Comparison of ENCODE assay signal across 8 cellular contexts in genomic region chr16:82139286-82139571, GRCh38. TPM values are rescaled to one million over a fixed set of nuclear protein-coding genes. Genes with fewer than 3 reads are reported as not detected.
DNase-seq lines count a peak whose midpoint lies in the region; ATAC-seq and TF ChIP-seq lines count a peak whose summit lies in the region.
"Not testable (repeated sequence)": the region's sequence is repeated elsewhere in the genome, so short reads cannot be mapped to it uniquely, and the experiment has no call there.

No MANE protein-coding gene starts in this region.

- not testable (repeated sequence) for TF ChIP-seq RAD21 in HCT116 (IDR thresholded peaks at IDR 0.05; ENCODE audit: low read depth)

- not testable (repeated sequence) for H3K4me3 ChIP-seq in CD4-positive, CD25-positive, alpha-beta regulatory T cell (ENCODE audit: low read depth, low read length)
- H3K4me3 ChIP-seq in HCT116 (replicated peaks in 1 of 2; ENCODE audit: low read depth in 1 of 2, low read length in 2 of 2) (peak overlapping the region; percentile 28 to 50), iPS-15b (ENCODE audit: low read depth, low read length) (peak overlapping the region; percentile 40), mucosa of rectum (ENCODE audit: low read length in 2 of 2) (peak overlapping the region; percentile 22 to 49), trophoblast cell (ENCODE audit: low read depth, low read length) (peak overlapping the region; percentile 44)

- H4K8ac ChIP-seq in trophoblast cell (ENCODE audit: low read depth, low read length) = peak overlapping the region; percentile 74

- not testable (repeated sequence) for H3K27ac Mint-ChIP-seq in CD4-positive, CD25-positive, alpha-beta regulatory T cell; T-helper 17 cell; activated T-helper 1 cell treated with anti-CD3 and anti-CD28 coated beads, Interleukin-12 subunit alpha, Interleukin-12 subunit beta, Interleukin-2, Interleukin-4 antibody, amounts not matched to agents 30 ng/mL and 10 ng/mL and 1 ng/mL, durations not matched to agents 14 hours and 24 hours and 36 hours
- peak overlapping the region in 1 of 2 donors; percentile 44 for H3K27ac Mint-ChIP-seq in effector memory CD8-positive, alpha-beta T cell

- peaks cover 5 to 10% (median 5%) of the 10 kb centered on the region in 4 donors for H3K4me1 Mint-ChIP-seq in CD4-positive, CD25-positive, alpha-beta regulatory T cell
- not testable (repeated sequence) for H3K4me1 Mint-ChIP-seq in T-helper 17 cell; effector memory CD8-positive, alpha-beta T cell (ENCODE audit: low read depth in 2 of 2)
- peaks cover 11% of the 10 kb centered on the region for H3K4me1 Mint-ChIP-seq in activated T-helper 1 cell treated with anti-CD3 and anti-CD28 coated beads, Interleukin-12 subunit alpha, Interleukin-12 subunit beta, Interleukin-2, Interleukin-4 antibody, amounts not matched to agents 30 ng/mL and 10 ng/mL and 1 ng/mL, durations not matched to agents 14 hours and 24 hours and 36 hours (ENCODE audit: low read depth)

- CTCF ChIA-PET in HCT116 (lab: Charles Lee) = not testable (repeated sequence)

- H2AFZ ChIP-seq in HCT116 (ENCODE audit: low read depth, low read length, poor library complexity, severe bottlenecking) = not testable (repeated sequence)
- peak overlapping the region; percentile 78 for H2AFZ ChIP-seq in trophoblast cell (ENCODE audit: insufficient read depth, low read length, poor library complexity)

- not testable (repeated sequence) for H3K79me1 ChIP-seq in trophoblast cell (ENCODE audit: low read length)

- H4K91ac ChIP-seq in trophoblast cell (ENCODE audit: low read depth, low read length) = peak overlapping the region; percentile 76

- peak overlapping the region; percentile 73 for H2BK120ac ChIP-seq in trophoblast cell (ENCODE audit: insufficient read depth, low read length, poor library complexity)

- TF ChIP-seq CTCF in HCT116 (IDR thresholded peaks at IDR 0.05 in 2 of 3, conservative IDR thresholded peaks at IDR 0.05 in 1 of 3; ENCODE audit: borderline replicate concordance in 1 of 3, insufficient read depth in 1 of 3, low read depth in 2 of 3, low read length in 2 of 3) = not testable (repeated sequence)

- not testable (repeated sequence) for H3K9me3 ChIP-seq in CD4-positive, CD25-positive, alpha-beta regulatory T cell (ENCODE audit: control insufficient read depth in 2 of 2, low read length in 2 of 2); HCT116 (ENCODE audit: control insufficient read depth in 1 of 2, insufficient read depth in 1 of 2, low read depth in 1 of 2, low read length in 2 of 2); T-helper 17 cell (ENCODE audit: control insufficient read depth, low read length, poor library complexity, severe bottlenecking); iPS-15b (ENCODE audit: control insufficient read depth, insufficient read depth, low read length); mucosa of rectum (ENCODE audit: control insufficient read depth in 2 of 2, low read length in 2 of 2); trophoblast cell (ENCODE audit: insufficient read depth, low read depth, low read length)

- peak overlapping the region; percentile 70 for H4K12ac ChIP-seq in trophoblast cell (ENCODE audit: low read depth, low read length)

- not testable (repeated sequence) for BruUV-seq in HCT116 (replicated peaks; lab: Mats Ljungman, UMichigan)

- RAD21 ChIA-PET in HCT116 (lab: Charles Lee; ENCODE audit: low non-redundant PET in 1 of 2, low total read pairs in 2 of 2, uncharacterized antibody in 2 of 2, unreplicated experiment in 2 of 2) = not testable (repeated sequence)

- H3K27me3 ChIP-seq in CD4-positive, CD25-positive, alpha-beta regulatory T cell (ENCODE audit: control insufficient read depth, insufficient read depth, low read length); HCT116 (ENCODE audit: insufficient read depth, low read length); iPS-15b (ENCODE audit: control insufficient read depth, insufficient read depth, low read length); mucosa of rectum (ENCODE audit: control insufficient read depth in 2 of 2, insufficient read depth in 2 of 2, low read length in 2 of 2); trophoblast cell (ENCODE audit: insufficient read depth, low read length): not testable (repeated sequence)

- not testable (repeated sequence) for H2AK5ac ChIP-seq in trophoblast cell (ENCODE audit: low read length)

- H3K4me3 Mint-ChIP-seq in CD4-positive, CD25-positive, alpha-beta regulatory T cell = peak overlapping the region in 3 of 4 donors; percentile 26 to 81 (median 70)
- H3K4me3 Mint-ChIP-seq in T-helper 17 cell = peak overlapping the region; percentile 26
- H3K4me3 Mint-ChIP-seq in activated T-helper 1 cell treated with anti-CD3 and anti-CD28 coated beads, Interleukin-12 subunit alpha, Interleukin-12 subunit beta, Interleukin-2, Interleukin-4 antibody, amounts not matched to agents 30 ng/mL and 10 ng/mL and 1 ng/mL, durations not matched to agents 14 hours and 24 hours and 36 hours = peak overlapping the region; percentile 51
- H3K4me3 Mint-ChIP-seq in effector memory CD8-positive, alpha-beta T cell = peak overlapping the region; percentile 44 to 71

- H3K4ac ChIP-seq in trophoblast cell (ENCODE audit: low read depth, low read length) = not testable (repeated sequence)

- ATAC-seq in CD4-positive, CD25-positive, alpha-beta regulatory T cell (ENCODE audit: low read depth in 2 of 2); HCT116; T-helper 17 cell; effector memory CD8-positive, alpha-beta T cell (replicated peaks): not testable (repeated sequence)

- H2BK12ac ChIP-seq in trophoblast cell (ENCODE audit: low read length) = not testable (repeated sequence)

- not testable (repeated sequence) for TF ChIP-seq POLR2A in HCT116 (IDR thresholded peaks at IDR 0.05; ENCODE audit: borderline replicate concordance, extremely low read depth, insufficient read depth, insufficient read length)

- not testable (repeated sequence) for H3K36me3 ChIP-seq in CD4-positive, CD25-positive, alpha-beta regulatory T cell (ENCODE audit: control insufficient read depth, insufficient read depth, low read length); HCT116 (ENCODE audit: control insufficient read depth in 1 of 2, insufficient read depth in 2 of 2, low read length in 2 of 2); iPS-15b (ENCODE audit: control insufficient read depth, insufficient read depth, low read length); mucosa of rectum (ENCODE audit: control insufficient read depth in 2 of 2, insufficient read depth in 2 of 2, low read length in 2 of 2); trophoblast cell (ENCODE audit: control insufficient read depth in 1 of 2, insufficient read depth in 2 of 2, low read length in 2 of 2)

- not testable (repeated sequence) for H3K27me3 Mint-ChIP-seq in CD4-positive, CD25-positive, alpha-beta regulatory T cell; T-helper 17 cell; activated T-helper 1 cell treated with anti-CD3 and anti-CD28 coated beads, Interleukin-12 subunit alpha, Interleukin-12 subunit beta, Interleukin-2, Interleukin-4 antibody, amounts not matched to agents 30 ng/mL and 10 ng/mL and 1 ng/mL, durations not matched to agents 14 hours and 24 hours and 36 hours (ENCODE audit: insufficient read depth); effector memory CD8-positive, alpha-beta T cell

- peak overlapping the region; percentile 86 for H3K18ac ChIP-seq in trophoblast cell (ENCODE audit: low read length)

- POLR2A ChIA-PET in HCT116 (lab: Charles Lee) = not testable (repeated sequence)

- not testable (repeated sequence) for H3K9me2 ChIP-seq in HCT116 (ENCODE audit: insufficient read depth)

- H2BK5ac ChIP-seq in trophoblast cell (ENCODE audit: low read depth, low read length, poor library complexity) = peak overlapping the region; percentile 3

- H3K4me2 ChIP-seq in HCT116 (ENCODE audit: low read length) = peak overlapping the region; percentile 66
- H3K4me2 ChIP-seq in trophoblast cell (ENCODE audit: low read length) = peak overlapping the region; percentile 27

- H4K20me1 ChIP-seq in HCT116 (ENCODE audit: insufficient read depth) = not testable (repeated sequence)

- H3K36me3 Mint-ChIP-seq in CD4-positive, CD25-positive, alpha-beta regulatory T cell = peaks cover 12% of the 10 kb centered on the region
- H3K36me3 Mint-ChIP-seq in T-helper 17 cell (ENCODE audit: low read depth); effector memory CD8-positive, alpha-beta T cell (ENCODE audit: insufficient read depth): not testable (repeated sequence)
- peaks cover 14% of the 10 kb centered on the region for H3K36me3 Mint-ChIP-seq in activated T-helper 1 cell treated with anti-CD3 and anti-CD28 coated beads, Interleukin-12 subunit alpha, Interleukin-12 subunit beta, Interleukin-2, Interleukin-4 antibody, amounts not matched to agents 30 ng/mL and 10 ng/mL and 1 ng/mL, durations not matched to agents 14 hours and 24 hours and 36 hours (ENCODE audit: low read depth)

- intact Hi-C loops in HCT116 (cut with micrococcal nuclease); activated T-helper 1 cell treated with anti-CD3 and anti-CD28 coated beads, Interleukin-12 subunit alpha, Interleukin-12 subunit beta, Interleukin-2, Interleukin-4 antibody, amounts not matched to agents 30 ng/mL and 10 ng/mL and 1 ng/mL, durations not matched to agents 14 hours and 24 hours and 36 hours (cut with micrococcal nuclease): not testable (repeated sequence)

- no CpG with 5 or more reads among the region's 19 CpGs for WGBS in trophoblast cell (ENCODE audit: extremely low coverage, insufficient coverage, insufficient read length)

- peak overlapping the region; percentile 66 for H3K14ac ChIP-seq in trophoblast cell (ENCODE audit: low read length)

- not testable (repeated sequence) for H3K9me3 Mint-ChIP-seq in CD4-positive, CD25-positive, alpha-beta regulatory T cell; activated T-helper 1 cell treated with anti-CD3 and anti-CD28 coated beads, Interleukin-12 subunit alpha, Interleukin-12 subunit beta, Interleukin-2, Interleukin-4 antibody, amounts not matched to agents 30 ng/mL and 10 ng/mL and 1 ng/mL, durations not matched to agents 14 hours and 24 hours and 36 hours; effector memory CD8-positive, alpha-beta T cell

- not testable (repeated sequence) for H3K9ac ChIP-seq in HCT116 (ENCODE audit: low read length); iPS-15b (ENCODE audit: low read depth, low read length); mucosa of rectum (ENCODE audit: low read depth in 1 of 2, low read length in 2 of 2); trophoblast cell (ENCODE audit: low read length)

- DNase-seq in CD4-positive, CD25-positive, alpha-beta regulatory T cell = peak in 1 of 3 donors; percentile 8
- DNase-seq in HCT116 (ENCODE audit: low read depth, low spot score); T-helper 17 cell; activated T-helper 1 cell treated with anti-CD3 and anti-CD28 coated beads, Interleukin-12 subunit alpha, Interleukin-12 subunit beta, Interleukin-2, Interleukin-4 antibody, amounts not matched to agents 30 ng/mL and 10 ng/mL and 1 ng/mL, durations not matched to agents 14 hours and 24 hours and 36 hours (ENCODE audit: low spot score); effector memory CD8-positive, alpha-beta T cell; trophoblast cell: not testable (repeated sequence)

- not testable (repeated sequence) for H3K23ac ChIP-seq in trophoblast cell (ENCODE audit: low read length)

- not testable (repeated sequence) for H3K27ac ChIP-seq in CD4-positive, CD25-positive, alpha-beta regulatory T cell (ENCODE audit: insufficient read depth, low read length, poor library complexity, severe bottlenecking); HCT116 (ENCODE audit: low read depth, low read length); mucosa of rectum (ENCODE audit: low read depth in 2 of 2, low read length in 2 of 2); trophoblast cell (ENCODE audit: low read depth, low read length)

- not testable (repeated sequence) for H3K79me2 ChIP-seq in HCT116 (ENCODE audit: insufficient read depth, low read length); trophoblast cell (ENCODE audit: control insufficient read depth, insufficient read depth, low read length, poor library complexity)

- not testable (repeated sequence) for H3K4me1 ChIP-seq in CD4-positive, CD25-positive, alpha-beta regulatory T cell (ENCODE audit: control insufficient read depth, insufficient read depth, low read length, poor library complexity, severe bottlenecking); HCT116 (ENCODE audit: control insufficient read depth in 1 of 2, insufficient read depth in 2 of 2, low read length in 2 of 2); iPS-15b (ENCODE audit: control insufficient read depth, insufficient read depth, low read length); mucosa of rectum (ENCODE audit: control insufficient read depth in 2 of 2, insufficient read depth in 2 of 2, low read length in 2 of 2); trophoblast cell (ENCODE audit: control insufficient read depth in 1 of 2, insufficient read depth in 2 of 2, low read length in 2 of 2)

RNA-seq across cellular contexts. Expression of gene MPHOSPH6, which starts 30.8 kb away (rescaled TPM):
- total RNA-seq in CD4-positive, CD25-positive, alpha-beta regulatory T cell = 18.3 TPM
- polyA plus RNA-seq in CD4-positive, CD25-positive, alpha-beta regulatory T cell = 10 to 100 TPM; 17.3 to 38.7 (median 17.7) TPM
- total RNA-seq in HCT116 (2021; ENCODE audit: unreplicated experiment) (52.2 TPM), T-helper 17 cell (10 to 100 TPM; 15.5 to 17.2 TPM)
- polyA plus RNA-seq in HCT116 (2012) = 12.7 and 20.0 TPM in 2 replicates
- total RNA-seq in activated T-helper 1 cell treated with anti-CD3 and anti-CD28 coated beads, Interleukin-12 subunit alpha, Interleukin-12 subunit beta, Interleukin-2, Interleukin-4 antibody, amounts not matched to agents 30 ng/mL and 10 ng/mL and 1 ng/mL, durations not matched to agents 14 hours and 24 hours and 36 hours = 49.6 and 49.8 TPM in 2 replicates
- 22.0 and 22.5 TPM in 2 replicates for polyA plus RNA-seq in trophoblast cell (2013)
